ENCODE assay signal across 17 cellular contexts in genomic region chr12:92029136-92029535, GRCh38.
DNase-seq lines count a peak whose midpoint lies in the region; ATAC-seq and TF ChIP-seq lines count a peak whose summit lies in the region.
"Had no signal": no experiment of that assay in that cellular context is flagged by ENCODE, and none has a peak within 500 bp of the region (broad histone marks: within the 10 kb centered on the region; RNA-seq: fewer than 3 reads in every experiment).

No MANE protein-coding gene starts in this region.

- ATAC-seq in thoracic aorta (ENCODE audit: insufficient number of reproducible peaks, low FRiP score, low read depth) (no peak), HG02840 (IDR thresholded peaks at IDR 0.05; ENCODE audit: low FRiP score, unreplicated experiment) (no peak)
- ATAC-seq: A549 had no signal

- H3K9me3 Mint-ChIP-seq in activated CD4-positive, alpha-beta memory T cell treated with anti-CD3 and anti-CD28 coated beads for 36 hours = peaks cover 5% of the 10 kb centered on the region
- H3K9me3 Mint-ChIP-seq in activated CD4-positive, alpha-beta memory T cell treated with anti-CD3 and anti-CD28 coated beads, Interleukin-2, amount 10 ng/mL, durations not matched to agents 7 days and 5 days = peaks cover 8% of the 10 kb centered on the region
- peaks cover 5% of the 10 kb centered on the region for H3K9me3 Mint-ChIP-seq in activated T-helper 1 cell treated with anti-CD3 and anti-CD28 coated beads, Interleukin-12 subunit alpha, Interleukin-12 subunit beta, Interleukin-2, Interleukin-4 antibody, amounts not matched to agents 30 ng/mL and 10 ng/mL and 1 ng/mL, durations not matched to agents 14 hours and 24 hours and 36 hours
- H3K9me3 Mint-ChIP-seq in immature natural killer cell = no peaks in the 10 kb centered on the region
- H3K9me3 Mint-ChIP-seq: dendritic cell treated with granulocyte-macrophage colony-stimulating factor and Interleukin-4, amounts not matched to agents 40 ng/mL and 50 ng/mL, for 4 days had no signal

- no peaks in the 10 kb centered on the region for H3K36me3 ChIP-seq in thoracic aorta

- no peak for TF ChIP-seq CTCF in thoracic aorta (IDR thresholded peaks at IDR 0.05)

- H3K4me1 Mint-ChIP-seq in activated CD4-positive, alpha-beta memory T cell treated with anti-CD3 and anti-CD28 coated beads for 36 hours (ENCODE audit: low read depth) = peaks cover 73% of the 10 kb centered on the region
- peaks cover 47% of the 10 kb centered on the region for H3K4me1 Mint-ChIP-seq in activated CD4-positive, alpha-beta memory T cell treated with anti-CD3 and anti-CD28 coated beads, Interleukin-2, amount 10 ng/mL, durations not matched to agents 7 days and 5 days
- H3K4me1 Mint-ChIP-seq in activated T-helper 1 cell treated with anti-CD3 and anti-CD28 coated beads, Interleukin-12 subunit alpha, Interleukin-12 subunit beta, Interleukin-2, Interleukin-4 antibody, amounts not matched to agents 30 ng/mL and 10 ng/mL and 1 ng/mL, durations not matched to agents 14 hours and 24 hours and 36 hours (ENCODE audit: low read depth) = peaks cover 56% of the 10 kb centered on the region
- peaks cover 55 to 61% of the 10 kb centered on the region in 2 donors for H3K4me1 Mint-ChIP-seq in immature natural killer cell

- H3K27ac Mint-ChIP-seq in activated CD4-positive, alpha-beta memory T cell treated with anti-CD3 and anti-CD28 coated beads for 36 hours = peak overlapping the region; percentile 26
- H3K27ac Mint-ChIP-seq in activated CD4-positive, alpha-beta memory T cell treated with anti-CD3 and anti-CD28 coated beads, Interleukin-2, amount 10 ng/mL, durations not matched to agents 7 days and 5 days = no peak overlapping the region
- peak overlapping the region; percentile 21 for H3K27ac Mint-ChIP-seq in activated T-helper 1 cell treated with anti-CD3 and anti-CD28 coated beads, Interleukin-12 subunit alpha, Interleukin-12 subunit beta, Interleukin-2, Interleukin-4 antibody, amounts not matched to agents 30 ng/mL and 10 ng/mL and 1 ng/mL, durations not matched to agents 14 hours and 24 hours and 36 hours
- H3K27ac Mint-ChIP-seq in immature natural killer cell = peak overlapping the region; percentile 93 to 99 (median 96)
- H3K27ac Mint-ChIP-seq: dendritic cell treated with granulocyte-macrophage colony-stimulating factor and Interleukin-4, amounts not matched to agents 40 ng/mL and 50 ng/mL, for 4 days had no signal

- DNase-seq in activated CD4-positive, alpha-beta memory T cell treated with anti-CD3 and anti-CD28 coated beads for 36 hours = no peak
- DNase-seq in activated CD4-positive, alpha-beta memory T cell treated with anti-CD3 and anti-CD28 coated beads, Interleukin-2, amount 10 ng/mL, durations not matched to agents 7 days and 5 days = no peak
- DNase-seq in activated T-helper 1 cell treated with anti-CD3 and anti-CD28 coated beads, Interleukin-12 subunit alpha, Interleukin-12 subunit beta, Interleukin-2, Interleukin-4 antibody, amounts not matched to agents 30 ng/mL and 10 ng/mL and 1 ng/mL, durations not matched to agents 14 hours and 24 hours and 36 hours (ENCODE audit: low spot score) = no peak
- DNase-seq in immature natural killer cell = no peak
- DNase-seq in thoracic aorta (ENCODE audit: low spot score) = no peak
- no peak for DNase-seq in DMS114 treated with DMSO at 0.1 percent for 48 hours (lab: John Stamatoyannopoulos, UW; ENCODE audit: unreplicated experiment)
- DNase-seq in NCI-H748 (lab: John Stamatoyannopoulos, UW; ENCODE audit: unreplicated experiment) = no peak
- DNase-seq: aorta, Caco-2, GOT3, hippocampal formation, NCI-H1092 treated with DMSO at 0.1 percent for 48 hours, NCI-H345, OCI-M1 had no signal

- no peaks in the 10 kb centered on the region for H3K9me3 ChIP-seq in thoracic aorta
- H3K9me3 ChIP-seq: Caco-2 had no signal

- CTCF ChIA-PET in activated CD4-positive, alpha-beta memory T cell treated with anti-CD3 and anti-CD28 coated beads for 36 hours (lab: Charles Lee) = interaction anchor here (0.8 to 1.5 kb wide), 3 partner anchors 13 to 218 kb away, joined by 3 to 4 read pairs (median 3); no protein-coding TSS in a partner anchor
- CTCF ChIA-PET in activated CD4-positive, alpha-beta memory T cell treated with anti-CD3 and anti-CD28 coated beads, Interleukin-2, amount 10 ng/mL, durations not matched to agents 7 days and 5 days (lab: Charles Lee) = interaction anchor here (1.5 kb wide), 1 partner anchor 217 kb away, joined by 3 read pairs; no protein-coding TSS in a partner anchor

- POLR2A ChIA-PET in activated CD4-positive, alpha-beta memory T cell treated with anti-CD3 and anti-CD28 coated beads for 36 hours (lab: Charles Lee) = no interaction called here
- POLR2A ChIA-PET in activated CD4-positive, alpha-beta memory T cell treated with anti-CD3 and anti-CD28 coated beads, Interleukin-2, amount 10 ng/mL, durations not matched to agents 7 days and 5 days (lab: Charles Lee) = interaction anchor here (1.2 kb wide), 1 partner anchor 114 kb away, joined by 3 read pairs; no protein-coding TSS in a partner anchor

- H3K4me3 ChIP-seq in thoracic aorta = no peak overlapping the region
- H3K4me3 ChIP-seq: A549 had no signal

- H3K4me3 Mint-ChIP-seq in activated CD4-positive, alpha-beta memory T cell treated with anti-CD3 and anti-CD28 coated beads for 36 hours = no peak overlapping the region
- H3K4me3 Mint-ChIP-seq in activated CD4-positive, alpha-beta memory T cell treated with anti-CD3 and anti-CD28 coated beads, Interleukin-2, amount 10 ng/mL, durations not matched to agents 7 days and 5 days = no peak overlapping the region
- no peak overlapping the region for H3K4me3 Mint-ChIP-seq in activated T-helper 1 cell treated with anti-CD3 and anti-CD28 coated beads, Interleukin-12 subunit alpha, Interleukin-12 subunit beta, Interleukin-2, Interleukin-4 antibody, amounts not matched to agents 30 ng/mL and 10 ng/mL and 1 ng/mL, durations not matched to agents 14 hours and 24 hours and 36 hours
- peak overlapping the region in 2 of 5 donors; percentile 77 to 81 for H3K4me3 Mint-ChIP-seq in immature natural killer cell
- H3K4me3 Mint-ChIP-seq: dendritic cell treated with granulocyte-macrophage colony-stimulating factor and Interleukin-4, amounts not matched to agents 40 ng/mL and 50 ng/mL, for 4 days had no signal

- no peaks in the 10 kb centered on the region for H3K27me3 Mint-ChIP-seq in activated CD4-positive, alpha-beta memory T cell treated with anti-CD3 and anti-CD28 coated beads for 36 hours
- H3K27me3 Mint-ChIP-seq in activated CD4-positive, alpha-beta memory T cell treated with anti-CD3 and anti-CD28 coated beads, Interleukin-2, amount 10 ng/mL, durations not matched to agents 7 days and 5 days = no peaks in the 10 kb centered on the region
- H3K27me3 Mint-ChIP-seq in activated T-helper 1 cell treated with anti-CD3 and anti-CD28 coated beads, Interleukin-12 subunit alpha, Interleukin-12 subunit beta, Interleukin-2, Interleukin-4 antibody, amounts not matched to agents 30 ng/mL and 10 ng/mL and 1 ng/mL, durations not matched to agents 14 hours and 24 hours and 36 hours (ENCODE audit: insufficient read depth) = no peaks in the 10 kb centered on the region
- H3K27me3 Mint-ChIP-seq in immature natural killer cell (ENCODE audit: low read depth in 3 of 3) = peaks cover 2 to 5% (median 2%) of the 10 kb centered on the region in 3 donors
- H3K27me3 Mint-ChIP-seq: dendritic cell treated with granulocyte-macrophage colony-stimulating factor and Interleukin-4, amounts not matched to agents 40 ng/mL and 50 ng/mL, for 4 days had no signal

- peaks cover 5% of the 10 kb centered on the region for H3K36me3 Mint-ChIP-seq in activated CD4-positive, alpha-beta memory T cell treated with anti-CD3 and anti-CD28 coated beads for 36 hours
- peaks cover 22% of the 10 kb centered on the region for H3K36me3 Mint-ChIP-seq in activated CD4-positive, alpha-beta memory T cell treated with anti-CD3 and anti-CD28 coated beads, Interleukin-2, amount 10 ng/mL, durations not matched to agents 7 days and 5 days (ENCODE audit: low read depth)
- peaks cover 15% of the 10 kb centered on the region for H3K36me3 Mint-ChIP-seq in activated T-helper 1 cell treated with anti-CD3 and anti-CD28 coated beads, Interleukin-12 subunit alpha, Interleukin-12 subunit beta, Interleukin-2, Interleukin-4 antibody, amounts not matched to agents 30 ng/mL and 10 ng/mL and 1 ng/mL, durations not matched to agents 14 hours and 24 hours and 36 hours (ENCODE audit: low read depth)
- H3K36me3 Mint-ChIP-seq in immature natural killer cell = no peaks in the 10 kb centered on the region

- H3K27me3 ChIP-seq in thoracic aorta (replicated peaks; ENCODE audit: insufficient read depth) = no peaks in the 10 kb centered on the region

- intact Hi-C loops in activated CD4-positive, alpha-beta memory T cell treated with anti-CD3 and anti-CD28 coated beads for 36 hours (cut with micrococcal nuclease) = no loop called here
- intact Hi-C loops in activated T-helper 1 cell treated with anti-CD3 and anti-CD28 coated beads, Interleukin-12 subunit alpha, Interleukin-12 subunit beta, Interleukin-2, Interleukin-4 antibody, amounts not matched to agents 30 ng/mL and 10 ng/mL and 1 ng/mL, durations not matched to agents 14 hours and 24 hours and 36 hours (cut with micrococcal nuclease) = no loop called here

- peaks cover 22 to 61% of the 10 kb centered on the region in 2 donors for H3K4me1 ChIP-seq in thoracic aorta (ENCODE audit: control insufficient read depth in 1 of 2, low read depth in 2 of 2)

- H3K27ac ChIP-seq in thoracic aorta = peak overlapping the region; percentile 2 to 36
